1 cellular context compared by ENCODE assay signal in the genomic region with DNA sequence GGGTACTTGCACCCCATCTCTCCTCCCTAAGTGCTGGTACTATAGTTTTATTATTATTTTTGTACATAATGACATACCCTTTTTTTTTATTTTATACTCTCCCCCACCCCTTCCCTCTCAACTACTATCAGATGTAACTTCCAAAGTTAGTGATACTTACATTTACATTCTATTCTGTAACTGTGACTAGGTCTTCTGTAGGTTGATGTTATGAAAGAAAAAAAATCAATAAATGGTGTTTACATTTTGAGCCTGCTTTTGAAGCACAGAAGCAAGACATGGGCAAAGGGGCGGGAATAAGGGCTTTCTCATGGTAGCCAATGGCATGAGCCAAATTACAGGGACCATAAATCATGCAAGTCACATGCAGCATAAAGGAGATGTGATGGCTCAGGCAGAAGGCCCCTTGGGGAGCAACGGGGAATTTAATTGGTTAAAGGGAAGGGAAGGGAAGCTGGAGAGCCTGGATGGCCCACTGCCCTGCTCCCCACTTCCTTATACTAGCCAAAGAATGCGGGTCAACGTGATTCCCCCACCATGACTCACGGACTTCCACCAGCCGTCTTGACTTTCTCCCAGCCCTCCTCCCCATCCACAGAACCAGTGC.
TF ChIP-seq lines count a peak whose summit lies in the region.

No MANE protein-coding gene starts in this region.

TF ChIP-seq in SK-N-SH, 30 proteins besides CTCF, POLR2A, EP300 and RAD21 (continued from another document):
- no peak for TF ChIP-seq USF2 (IDR thresholded peaks at IDR 0.05; ENCODE audit: borderline replicate concordance, low read depth, low read length)
- TF ChIP-seq, protein P1, sequence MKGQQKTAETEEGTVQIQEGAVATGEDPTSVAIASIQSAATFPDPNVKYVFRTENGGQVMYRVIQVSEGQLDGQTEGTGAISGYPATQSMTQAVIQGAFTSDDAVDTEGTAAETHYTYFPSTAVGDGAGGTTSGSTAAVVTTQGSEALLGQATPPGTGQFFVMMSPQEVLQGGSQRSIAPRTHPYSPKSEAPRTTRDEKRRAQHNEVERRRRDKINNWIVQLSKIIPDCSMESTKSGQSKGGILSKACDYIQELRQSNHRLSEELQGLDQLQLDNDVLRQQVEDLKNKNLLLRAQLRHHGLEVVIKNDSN (IDR thresholded peaks at IDR 0.05; ENCODE audit: borderline replicate concordance, low read depth) = peak; percentile 75; the same call in 1 of the 2 replicates
- no peak for TF ChIP-seq TAF1 (IDR thresholded peaks at IDR 0.05; ENCODE audit: borderline replicate concordance, low read depth, low read length)
- TF ChIP-seq REST (IDR thresholded peaks at IDR 0.05; ENCODE audit: low read depth, low read length) = 0 out of 2 replicates have a peak, but pooled peaks have one; percentile 4
- TF ChIP-seq POLR2AphosphoS5 (IDR thresholded peaks at IDR 0.05; ENCODE audit: low read depth, low read length) = peak; percentile 33; the same call in 1 of the 2 replicates
- TF ChIP-seq, protein P2, sequence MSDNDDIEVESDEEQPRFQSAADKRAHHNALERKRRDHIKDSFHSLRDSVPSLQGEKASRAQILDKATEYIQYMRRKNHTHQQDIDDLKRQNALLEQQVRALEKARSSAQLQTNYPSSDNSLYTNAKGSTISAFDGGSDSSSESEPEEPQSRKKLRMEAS (IDR thresholded peaks at IDR 0.05; ENCODE audit: low read depth) = peak; percentile 54; the same call in 1 of the 2 replicates
- TF ChIP-seq TEAD4 (IDR thresholded peaks at IDR 0.05; ENCODE audit: borderline replicate concordance, insufficient read depth) = peak; percentile 71; the same call in 1 of the 2 replicates
- TF ChIP-seq YY1 (IDR thresholded peaks at IDR 0.05; ENCODE audit: low read depth) = no peak
- no peak for TF ChIP-seq RFX5 (IDR thresholded peaks at IDR 0.05; ENCODE audit: low read length)
- TF ChIP-seq ELF1 (IDR thresholded peaks at IDR 0.05) = peak; percentile 77
- TF ChIP-seq TCF12 (IDR thresholded peaks at IDR 0.05) = no peak; the same call in 1 of the 2 replicates
- TF ChIP-seq FOSL2 (IDR thresholded peaks at IDR 0.05; ENCODE audit: borderline replicate concordance, low read depth) = peak; percentile 82; the same call in 1 of the 2 replicates
- no peak for TF ChIP-seq MEF2A (IDR thresholded peaks at IDR 0.05; ENCODE audit: borderline replicate concordance, low read depth)
- TF ChIP-seq EZH2phosphoT487 (IDR thresholded peaks at IDR 0.05; ENCODE audit: borderline replicate concordance, low read depth) = no peak
- no peak for TF ChIP-seq MXI1 (IDR thresholded peaks at IDR 0.05; ENCODE audit: low read depth, low read length)
